ENCODE assay signal across 29 cellular contexts in the genomic region with DNA sequence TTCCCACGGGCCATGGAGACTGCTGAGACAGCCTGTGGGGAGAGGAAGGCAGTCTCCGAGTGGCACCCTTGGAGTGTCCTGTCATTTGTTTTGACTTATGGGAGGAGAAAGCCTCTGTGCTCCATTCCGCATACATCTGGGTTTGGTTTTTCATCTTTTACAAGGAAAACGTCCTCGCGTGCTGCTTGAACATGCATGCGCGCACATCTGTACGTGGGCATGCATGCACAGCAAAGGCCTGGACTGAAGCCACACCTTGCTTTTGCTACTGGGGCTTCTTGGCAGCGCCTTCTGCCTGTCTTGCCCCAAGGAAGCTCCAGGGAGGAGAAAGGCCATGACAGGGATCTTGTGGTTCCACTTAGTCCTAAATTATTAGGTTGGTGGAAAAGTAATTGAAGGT. TPM values are rescaled to one million over a fixed set of nuclear protein-coding genes. Genes with fewer than 3 reads are reported as not detected.
"Had no signal": no experiment of that assay in that cellular context is flagged by ENCODE, and none has a peak within 500 bp of the region (broad histone marks: within the 10 kb centered on the region; RNA-seq: fewer than 3 reads in every experiment).

No MANE protein-coding gene starts in this region.

- H3K36me3 ChIP-seq: breast epithelium had no signal

- H3K27me3 ChIP-seq: adrenal gland, breast epithelium, cardiac muscle cell, colonic mucosa, heart right ventricle had no signal

- ATAC-seq: activated CD8-positive, alpha-beta T cell treated with anti-CD3 and anti-CD28 coated beads, Interleukin-2, amount 10 ng/mL, durations not matched to agents 7 days and 5 days; gastroesophageal sphincter; T-cell had no signal

- H3K27ac ChIP-seq: adrenal gland, breast epithelium, cardiac muscle cell, colonic mucosa, epithelial cell of prostate, esophagus squamous epithelium, gastroesophageal sphincter, heart right ventricle had no signal

- H3K4me3 ChIP-seq: adrenal gland, breast epithelium, cardiac muscle cell, colonic mucosa, esophagus squamous epithelium, gastroesophageal sphincter, heart right ventricle had no signal

- H3K4me1 ChIP-seq: breast epithelium had no signal

- DNase-seq: activated CD4-positive, alpha-beta memory T cell treated with anti-CD3 and anti-CD28 coated beads for 36 hours; activated CD4-positive, alpha-beta T cell treated with anti-CD3 and anti-CD28 coated beads for 36 hours; activated CD4-positive, alpha-beta T cell treated with anti-CD3 and anti-CD28 coated beads, Interleukin-2, amount 10 ng/mL, durations not matched to agents 24 days and 14 days; activated CD4-positive, CD25-positive, alpha-beta regulatory T cell; activated CD4-positive, CD25-positive, alpha-beta regulatory T cell treated with anti-CD3 and anti-CD28 coated beads, Interleukin-2, amount 50 U/mL, for 72 hours; activated CD8-positive, alpha-beta memory T cell treated with anti-CD3 and anti-CD28 coated beads, Interleukin-2, amount 10 ng/mL, durations not matched to agents 7 days and 5 days; activated CD8-positive, alpha-beta memory T cell treated with anti-CD3 and anti-CD28 coated beads, Interleukin-2, amount 50 U/mL, for 4 hours; activated CD8-positive, alpha-beta T cell treated with anti-CD3 and anti-CD28 coated beads, Interleukin-2, amount 10 ng/mL, durations not matched to agents 7 days and 5 days; activated effector memory CD4-positive, alpha-beta T cell treated with anti-CD3 and anti-CD28 coated beads, Interleukin-2, amount 50 U/mL, for 16 hours; activated naive CD4-positive, alpha-beta T cell treated with anti-CD3 and anti-CD28 coated beads for 36 hours; activated naive CD8-positive, alpha-beta T cell treated with anti-CD3 and anti-CD28 coated beads for 36 hours; activated naive CD8-positive, alpha-beta T cell treated with anti-CD3 and anti-CD28 coated beads, Interleukin-2, amount 50 U/mL, for 24 hours; activated T-cell treated with anti-CD3 and anti-CD28 coated beads, Interleukin-2, amount 50 U/mL, for 1 hour; activated T-cell treated with anti-CD3 and anti-CD28 coated beads, Interleukin-2, amount 50 U/mL, for 48 hours; adrenal gland; amygdala; aorta; central memory CD4-positive, alpha-beta T cell; cerebellar nuclear complex; colonic mucosa; effector CD8-positive, alpha-beta T cell; esophagus squamous epithelium; foreskin melanocyte; heart right ventricle; T-cell had no signal

- H3K9me3 ChIP-seq: adrenal gland, breast epithelium, colonic mucosa, esophagus squamous epithelium, gastroesophageal sphincter, heart right ventricle had no signal

RNA-seq across cellular contexts. Expression of a gene that starts 48.3 kb away (rescaled TPM):
- total RNA-seq: activated CD8-positive, alpha-beta T cell treated with anti-CD3 and anti-CD28 coated beads, Interleukin-2, amount 10 ng/mL, durations not matched to agents 7 days and 5 days; activated naive CD4-positive, alpha-beta T cell treated with anti-CD3 and anti-CD28 coated beads for 36 hours; activated naive CD8-positive, alpha-beta T cell treated with anti-CD3 and anti-CD28 coated beads for 36 hours had no signal
